17 cellular contexts compared by ENCODE assay signal in the genomic region with DNA sequence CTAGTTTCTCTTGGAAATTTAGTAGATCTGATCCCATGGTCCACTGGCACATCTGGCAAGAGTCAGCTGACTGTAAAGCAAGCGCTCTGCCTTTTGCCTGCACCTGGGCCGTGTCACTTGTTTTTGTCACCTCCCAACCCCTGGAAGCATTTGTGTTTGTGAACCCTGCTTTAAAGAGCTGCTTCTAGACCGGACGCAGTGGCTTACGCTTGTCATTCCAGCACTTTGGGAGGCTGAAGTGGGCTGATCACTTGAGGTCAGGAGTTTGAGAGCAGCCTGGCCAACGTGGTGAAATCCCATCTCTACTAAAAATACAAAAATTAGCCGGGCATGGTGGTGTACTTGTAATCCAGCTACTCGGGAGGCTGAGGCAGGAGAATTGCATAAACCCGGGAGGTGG. TPM values are rescaled to one million over a fixed set of nuclear protein-coding genes. Genes with fewer than 3 reads are reported as not detected.
DNase-seq lines count a peak whose midpoint lies in the region; ATAC-seq, FAIRE-seq and TF ChIP-seq lines count a peak whose summit lies in the region.
"Had no signal": no experiment of that assay in that cellular context is flagged by ENCODE, and none has a peak within 500 bp of the region (broad histone marks: within the 10 kb centered on the region; RNA-seq: fewer than 3 reads in every experiment).

No MANE protein-coding gene starts in this region.

- CTCF ChIA-PET in WTC11 (lab: Charles Lee): interaction anchor here (0.6 to 1.3 kb wide), 3 partner anchors 64 to 341 kb away, joined by 3 to 4 read pairs (median 3); no protein-coding TSS in a partner anchor

- TF ChIP-seq CTCF in WTC11 (IDR thresholded peaks at IDR 0.05) (no peak), endodermal cell (conservative IDR thresholded peaks at IDR 0.05) (no peak)

- FAIRE-seq in frontal cortex (lab: Jason Lieb, UNC): no peak

- no peak overlapping the region for H3K27ac Mint-ChIP-seq in activated T-cell treated with anti-CD3 and anti-CD28 coated beads, Interleukin-2, amount 50 U/mL, for 72 hours
- no peak overlapping the region for H3K27ac Mint-ChIP-seq in WTC11
- H3K27ac Mint-ChIP-seq in endodermal cell: no peak overlapping the region
- H3K27ac Mint-ChIP-seq in stimulated activated naive B cell treated with anti-CD40 and anti-IgM and Interleukin-4, amounts not matched to agents 10 μg/mL and 1 μg/mL and 100 μg/mL, for 72 hours: peak overlapping the region; percentile 31

- peaks cover 9 to 19% of the 10 kb centered on the region in 2 donors for H3K36me3 Mint-ChIP-seq in activated T-cell treated with anti-CD3 and anti-CD28 coated beads, Interleukin-2, amount 50 U/mL, for 72 hours (ENCODE audit: insufficient read depth in 2 of 2)
- H3K36me3 Mint-ChIP-seq in WTC11: peaks cover 28% of the 10 kb centered on the region
- peaks cover 38% of the 10 kb centered on the region for H3K36me3 Mint-ChIP-seq in endodermal cell (ENCODE audit: low read depth)
- H3K36me3 Mint-ChIP-seq in stimulated activated naive B cell treated with anti-CD40 and anti-IgM and Interleukin-4, amounts not matched to agents 10 μg/mL and 1 μg/mL and 100 μg/mL, for 72 hours: peaks cover 29 to 35% of the 10 kb centered on the region in 2 donors

- no peaks in the 10 kb centered on the region for H3K9me3 Mint-ChIP-seq in activated T-cell treated with anti-CD3 and anti-CD28 coated beads, Interleukin-2, amount 50 U/mL, for 72 hours
- H3K9me3 Mint-ChIP-seq in WTC11 (no peaks in the 10 kb centered on the region), endodermal cell (no peaks in the 10 kb centered on the region)
- H3K9me3 Mint-ChIP-seq in stimulated activated naive B cell treated with anti-CD40 and anti-IgM and Interleukin-4, amounts not matched to agents 10 μg/mL and 1 μg/mL and 100 μg/mL, for 72 hours: no peaks in the 10 kb centered on the region

- no peaks in the 10 kb centered on the region for H3K4me1 ChIP-seq in endodermal cell (ENCODE audit: control insufficient read depth, insufficient read depth, low read length)
- H3K4me1 ChIP-seq: HAP-1 had no signal

- DNase-seq in activated T-cell treated with anti-CD3 and anti-CD28 coated beads, Interleukin-2, amount 50 U/mL, for 72 hours: no peak
- DNase-seq in activated T-cell treated with anti-CD3 and anti-CD28 coated beads for 4 hours (no peak), WTC11 (ENCODE audit: low spot score) (no peak), endodermal cell (no peak), cardiac septum (ENCODE audit: low spot score) (no peak), frontal cortex (ENCODE audit: low spot score in 2 of 2) (no peak)
- DNase-seq in stimulated activated naive B cell treated with anti-CD40 and anti-IgM and Interleukin-4, amounts not matched to agents 10 μg/mL and 1 μg/mL and 100 μg/mL, for 72 hours: no peak
- DNase-seq: DMS153; effector CD8-positive, alpha-beta T cell; NCI-H1092; stimulated activated naive CD4-positive, alpha-beta T cell treated with Interleukin-2 at 50 U/mL for 16 hours had no signal

- WGBS in endodermal cell (ENCODE audit: insufficient coverage in 1 of 2, insufficient read length in 1 of 2), 2 experiments: 92% methylated on average over 8 to 9 of the region's 9 CpGs

- H3K27me3 Mint-ChIP-seq in activated T-cell treated with anti-CD3 and anti-CD28 coated beads, Interleukin-2, amount 50 U/mL, for 72 hours (ENCODE audit: low read depth): no peaks in the 10 kb centered on the region
- H3K27me3 Mint-ChIP-seq in WTC11 (ENCODE audit: low read depth) (peaks cover 8% of the 10 kb centered on the region; the same call in 1 of the 2 replicates), endodermal cell (ENCODE audit: insufficient read depth) (peaks cover 2% of the 10 kb centered on the region)
- H3K27me3 Mint-ChIP-seq in stimulated activated naive B cell treated with anti-CD40 and anti-IgM and Interleukin-4, amounts not matched to agents 10 μg/mL and 1 μg/mL and 100 μg/mL, for 72 hours: no peaks in the 10 kb centered on the region

- intact Hi-C loops in cardiac septum (cut with DNase I): no loop called here

- no peaks in the 10 kb centered on the region for H3K9me3 ChIP-seq in endodermal cell (ENCODE audit: control insufficient read depth, low read length)
- H3K9me3 ChIP-seq: breast epithelium, HAP-1, vagina had no signal

- ATAC-seq in activated T-cell treated with anti-CD3 and anti-CD28 coated beads, Interleukin-2, amount 50 U/mL, for 72 hours (replicated peaks in 1 of 2): no peak
- ATAC-seq in WTC11: no peak
- no peak for ATAC-seq in stimulated activated naive B cell treated with anti-CD40 and anti-IgM and Interleukin-4, amounts not matched to agents 10 μg/mL and 1 μg/mL and 100 μg/mL, for 72 hours (replicated peaks)
- no peak for ATAC-seq in GM21723 (IDR thresholded peaks at IDR 0.05; ENCODE audit: unreplicated experiment)

- H3K4me3 Mint-ChIP-seq in activated T-cell treated with anti-CD3 and anti-CD28 coated beads, Interleukin-2, amount 50 U/mL, for 72 hours: peak overlapping the region; percentile 62 to 95
- H3K4me3 Mint-ChIP-seq in WTC11: peak overlapping the region; percentile 83; the same call in 1 of the 2 replicates
- H3K4me3 Mint-ChIP-seq in endodermal cell: peak overlapping the region; percentile 75
- H3K4me3 Mint-ChIP-seq in stimulated activated naive B cell treated with anti-CD40 and anti-IgM and Interleukin-4, amounts not matched to agents 10 μg/mL and 1 μg/mL and 100 μg/mL, for 72 hours: no peak overlapping the region

- no peaks in the 10 kb centered on the region for H3K27me3 ChIP-seq in endodermal cell (ENCODE audit: control insufficient read depth, insufficient read depth, low read length, poor library complexity, severe bottlenecking)
- H3K27me3 ChIP-seq: breast epithelium, vagina had no signal

- no peak overlapping the region for H3K9ac ChIP-seq in endodermal cell (ENCODE audit: extremely low read depth, low read length, poor library complexity, severe bottlenecking)

- H3K4me3 ChIP-seq in endodermal cell (ENCODE audit: low read length): no peak overlapping the region
- H3K4me3 ChIP-seq: HAP-1 had no signal

- POLR2A ChIA-PET in WTC11 (lab: Charles Lee): interaction anchor here (1.2 kb wide), 1 partner anchor 9 kb away, joined by 3 read pairs; a partner anchor contains a TSS

- peaks cover 15% of the 10 kb centered on the region for H3K4me1 Mint-ChIP-seq in activated T-cell treated with anti-CD3 and anti-CD28 coated beads, Interleukin-2, amount 50 U/mL, for 72 hours (ENCODE audit: low read depth)
- H3K4me1 Mint-ChIP-seq in WTC11 (peaks cover 5% of the 10 kb centered on the region; the same call in 1 of the 2 replicates), endodermal cell (peaks cover 3% of the 10 kb centered on the region)
- H3K4me1 Mint-ChIP-seq in stimulated activated naive B cell treated with anti-CD40 and anti-IgM and Interleukin-4, amounts not matched to agents 10 μg/mL and 1 μg/mL and 100 μg/mL, for 72 hours: peaks cover 12 to 19% of the 10 kb centered on the region in 2 donors

- no peak overlapping the region for H3K27ac ChIP-seq in endodermal cell (ENCODE audit: low read depth, low read length)

- H3K36me3 ChIP-seq in endodermal cell (ENCODE audit: control insufficient read depth, insufficient read depth, low read length): peaks cover 36% of the 10 kb centered on the region
- H3K36me3 ChIP-seq: breast epithelium had no signal

TF ChIP-seq in WTC11, 78 proteins besides CTCF, POLR2A, EP300 and RAD21 (continues in another document):
- TF ChIP-seq RELA (CRISPR knock-in tag; IDR thresholded peaks at IDR 0.05; ENCODE audit: borderline replicate concordance) (no peak), HMGA2 (CRISPR knock-in tag; IDR thresholded peaks at IDR 0.05) (no peak), GRHL2 (CRISPR knock-in tag; IDR thresholded peaks at IDR 0.05; ENCODE audit: insufficient replicate concordance, severe bottlenecking) (no peak), NR2C2 (CRISPR knock-in tag; IDR thresholded peaks at IDR 0.05) (no peak), GABPB1 (CRISPR knock-in tag; IDR thresholded peaks at IDR 0.05) (no peak)

RNA-seq across cellular contexts. Expression of a gene that starts 2.1 kb away (rescaled TPM):
- total RNA-seq in activated T-cell treated with anti-CD3 and anti-CD28 coated beads, Interleukin-2, amount 50 U/mL, for 72 hours: 100 to 1,000 TPM; 147 to 168 TPM
- total RNA-seq in WTC11 (2021): 86.2 to 95.8 TPM (median 91.9 TPM) in 3 replicates
- 10 to 100 TPM; 79.8 to 87.7 TPM for total RNA-seq in endodermal cell
- 75.9 TPM for polyA plus RNA-seq in endodermal cell (2013, experiment 1 of 2)
- polyA plus RNA-seq in endodermal cell (2013, experiment 2 of 2): 69.0 TPM
- 59.3 TPM for total RNA-seq in cardiac septum
- 38.3 TPM for total RNA-seq in frontal cortex

RNA-seq across cellular contexts. Expression of a gene that starts 9.2 kb away (rescaled TPM):
- total RNA-seq in activated T-cell treated with anti-CD3 and anti-CD28 coated beads, Interleukin-2, amount 50 U/mL, for 72 hours: 10 to 100 TPM; 60.5 to 65.2 TPM
- total RNA-seq in WTC11 (2021) (96.4 to 119 TPM (median 114 TPM) in 3 replicates), endodermal cell (10 to 100 TPM; 80.0 to 98.3 TPM), cardiac septum (130 TPM), frontal cortex (39.9 TPM)
- 74.4 TPM for polyA plus RNA-seq in endodermal cell (2013, experiment 1 of 2)
- 64.3 TPM for polyA plus RNA-seq in endodermal cell (2013, experiment 2 of 2)

RNA-seq across cellular contexts. Expression of a gene that starts 12.3 kb away (rescaled TPM):
- total RNA-seq in activated T-cell treated with anti-CD3 and anti-CD28 coated beads, Interleukin-2, amount 50 U/mL, for 72 hours: 1 to 10 TPM; 2.4 to 3.1 TPM
- total RNA-seq in WTC11 (2021): 1.9 to 3.5 TPM (median 2.9 TPM) in 3 replicates
- total RNA-seq in endodermal cell: 1 to 10 TPM; 1.9 to 2.7 TPM
- 1.3 TPM for polyA plus RNA-seq in endodermal cell (2013, experiment 1 of 2)
- 1.3 TPM for polyA plus RNA-seq in endodermal cell (2013, experiment 2 of 2)
- total RNA-seq in cardiac septum: 0.70 TPM
- total RNA-seq in frontal cortex: 3.7 TPM

RNA-seq across cellular contexts. Expression of a gene that starts 29.5 kb away (rescaled TPM):
- 10 to 100 TPM; 78.9 to 87.5 TPM for total RNA-seq in activated T-cell treated with anti-CD3 and anti-CD28 coated beads, Interleukin-2, amount 50 U/mL, for 72 hours
- 61.5 to 62.9 TPM (median 62.4 TPM) in 3 replicates for total RNA-seq in WTC11 (2021)
- total RNA-seq in endodermal cell: 10 to 100 TPM; 59.2 to 66.4 TPM
- polyA plus RNA-seq in endodermal cell (2013, experiment 1 of 2): 57.4 TPM
- 47.4 TPM for polyA plus RNA-seq in endodermal cell (2013, experiment 2 of 2)
- 30.9 TPM for total RNA-seq in cardiac septum
- 51.0 TPM for total RNA-seq in frontal cortex

RNA-seq across cellular contexts. Expression of a gene that starts 30.0 kb away (rescaled TPM):
- under 1 TPM in 1 of 2 donors, not detected in 1; 0.34 TPM for total RNA-seq in activated T-cell treated with anti-CD3 and anti-CD28 coated beads, Interleukin-2, amount 50 U/mL, for 72 hours
- total RNA-seq in WTC11 (2021): not detected in 3 replicates
- total RNA-seq in endodermal cell: not detected
- polyA plus RNA-seq in endodermal cell (2013, experiment 1 of 2): not detected
- polyA plus RNA-seq in endodermal cell (2013, experiment 2 of 2): not detected
- not detected for total RNA-seq in cardiac septum
- total RNA-seq in frontal cortex: not detected
- total RNA-seq: omental fat pad, SK-MEL-5, vagina had no signal

Comparison
In these comparisons a context has a peak if more than half of its experiments do, and no peak if none do; other contexts are left out.
1. H3K4me3 Mint-ChIP-seq: peak in activated T-cell treated with anti-CD3 and anti-CD28 coated beads, Interleukin-2, amount 50 U/mL, for 72 hours (2 of 2), WTC11 (single experiment) and endodermal cell (single experiment); none in stimulated activated naive B cell treated with anti-CD40 and anti-IgM and Interleukin-4, amounts not matched to agents 10 μg/mL and 1 μg/mL and 100 μg/mL, for 72 hours (0 of 2).